ENCODE assay signal across 1 cellular context in the genomic region with DNA sequence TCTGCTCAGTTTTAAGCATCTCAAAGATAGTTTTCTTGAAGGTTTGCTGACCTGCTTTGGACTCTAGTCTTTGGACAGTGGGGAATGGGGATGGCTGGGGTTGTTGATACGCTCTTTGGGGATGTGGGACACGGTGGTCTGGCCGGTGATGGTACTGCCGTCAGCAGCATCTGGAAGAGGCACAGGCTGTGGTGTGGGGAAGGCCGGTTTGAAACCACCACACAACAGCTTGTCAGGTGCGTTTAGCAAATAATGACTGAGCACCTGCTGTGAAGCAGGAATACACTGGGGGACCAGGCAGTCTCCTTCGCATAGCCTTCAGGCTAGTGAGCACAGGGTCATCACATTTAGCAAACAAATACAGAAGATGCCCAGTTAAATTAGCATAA.
TF ChIP-seq lines count a peak whose summit lies in the region.

No MANE protein-coding gene starts in this region.

TF ChIP-seq in SK-N-SH treated with all-trans-retinoic acid at 6 μM for 48 hours, 23 proteins besides CTCF, POLR2A, EP300 and RAD21 (continued from another document):
- TF ChIP-seq ISL1 (CRISPR knock-in tag; IDR thresholded peaks at IDR 0.05) = no peak
- TF ChIP-seq, protein P1, sequence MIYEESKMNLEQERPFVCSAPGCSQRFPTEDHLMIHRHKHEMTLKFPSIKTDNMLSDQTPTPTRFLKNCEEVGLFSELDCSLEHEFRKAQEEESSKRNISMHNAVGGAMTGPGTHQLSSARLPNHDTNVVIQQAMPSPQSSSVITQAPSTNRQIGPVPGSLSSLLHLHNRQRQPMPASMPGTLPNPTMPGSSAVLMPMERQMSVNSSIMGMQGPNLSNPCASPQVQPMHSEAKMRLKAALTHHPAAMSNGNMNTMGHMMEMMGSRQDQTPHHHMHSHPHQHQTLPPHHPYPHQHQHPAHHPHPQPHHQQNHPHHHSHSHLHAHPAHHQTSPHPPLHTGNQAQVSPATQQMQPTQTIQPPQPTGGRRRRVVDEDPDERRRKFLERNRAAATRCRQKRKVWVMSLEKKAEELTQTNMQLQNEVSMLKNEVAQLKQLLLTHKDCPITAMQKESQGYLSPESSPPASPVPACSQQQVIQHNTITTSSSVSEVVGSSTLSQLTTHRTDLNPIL (CRISPR knock-in tag; IDR thresholded peaks at IDR 0.05; ENCODE audit: low read depth) = no peak
